Comparison of ENCODE assay signal across 19 cellular contexts in genomic region chr9:98050351-98050750, GRCh38.
"Had no signal": no experiment of that assay in that cellular context is flagged by ENCODE, and none has a peak within 500 bp of the region (broad histone marks: within the 10 kb centered on the region; RNA-seq: fewer than 3 reads in every experiment).

No MANE protein-coding gene starts in this region.

- H3K4me3 ChIP-seq: MG63, SJSA1, SK-N-MC had no signal

- H3K36me3 Mint-ChIP-seq: IgD-negative memory B cell had no signal

- H3K4me1 ChIP-seq: SJSA1 had no signal

- H3K27me3 ChIP-seq: MG63, SJSA1 had no signal

- H3K4me3 Mint-ChIP-seq: IgD-negative memory B cell had no signal

- H3K9me3 ChIP-seq: MG63, SJSA1 had no signal

- H3K36me3 ChIP-seq: SJSA1 had no signal

- H3K9me3 Mint-ChIP-seq: IgD-negative memory B cell had no signal

- H3K27ac ChIP-seq: HL-60, SJSA1, SK-N-MC had no signal

- DNase-seq: Kasumi-1, KG1, MG63, NCI-H1092, NCI-H1105 treated with DMSO at 0.1 percent for 48 hours, NCI-H1436, NCI-H187 treated with DMSO at 0.1 percent for 48 hours, NCI-H2029 treated with DMSO at 0.1 percent for 48 hours, NCI-H2171 treated with DMSO at 0.1 percent for 48 hours, NCI-H2227 treated with DMSO at 0.1 percent for 48 hours, NCI-H526 treated with DMSO at 0.1 percent for 48 hours, NCI-H748 treated with DMSO at 0.1 percent for 48 hours, Right ventricle myocardium superior, RPMI8226, SIG-M5 had no signal

- H3K27me3 Mint-ChIP-seq: IgD-negative memory B cell had no signal
